In the genomic region with DNA sequence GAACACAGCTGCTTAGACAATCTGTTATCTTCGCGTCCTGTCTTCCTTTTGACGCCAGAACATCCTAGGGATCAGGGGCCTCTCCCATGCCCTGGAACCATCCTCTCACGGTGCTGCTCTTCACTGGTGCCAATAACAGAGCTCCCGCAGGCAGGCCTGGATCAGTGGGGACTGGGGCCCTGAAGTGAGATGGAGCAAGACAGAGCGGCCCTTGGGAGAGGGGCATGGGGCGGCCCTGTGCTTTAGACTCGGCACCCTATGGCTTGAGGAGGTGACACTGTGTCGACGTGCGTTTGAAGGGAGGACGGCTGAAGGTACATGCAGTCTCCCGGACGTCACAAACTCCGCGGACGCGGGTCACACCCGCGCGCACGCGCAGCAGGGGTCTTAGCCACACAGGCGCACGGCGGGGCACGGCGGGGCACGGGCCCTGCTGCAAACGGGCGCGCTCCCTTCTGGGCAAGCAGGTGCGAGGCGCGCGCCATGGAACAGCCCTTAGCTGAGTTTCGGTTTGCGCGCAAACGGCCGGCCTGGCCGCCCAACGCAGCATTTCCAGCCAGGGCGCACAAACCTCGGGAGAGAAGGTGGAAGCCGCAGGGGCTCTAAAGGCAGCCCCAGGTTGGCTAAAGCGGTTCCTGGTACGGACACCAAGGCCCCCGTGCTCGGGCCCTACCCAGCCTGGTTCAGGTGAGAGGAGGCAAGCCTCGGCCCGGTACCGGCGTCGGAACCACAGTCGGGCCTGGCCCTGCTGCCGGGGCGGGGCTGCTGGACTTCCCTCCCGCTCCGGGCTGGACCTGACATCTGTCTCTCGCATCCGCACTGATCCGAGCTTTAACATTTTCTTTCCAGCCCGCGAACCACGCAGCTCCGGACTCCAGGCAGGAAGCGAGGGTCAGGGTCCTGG, we compare ENCODE assay signal across 8 cellular contexts. TPM values are rescaled to one million over a fixed set of nuclear protein-coding genes. Genes with fewer than 3 reads are reported as not detected.
DNase-seq lines count a peak whose midpoint lies in the region; ATAC-seq and TF ChIP-seq lines count a peak whose summit lies in the region.

No MANE protein-coding gene starts in this region.

- no peak overlapping the region for H3K9ac ChIP-seq in BLaER1 treated with 17β-estradiol and CSF1 and Interleukin-3, amounts not matched to agents 10 nM and 100 nM

- DNase-seq in HFFc6: no peak
- DNase-seq in activated naive CD8-positive, alpha-beta T cell treated with anti-CD3 and anti-CD28 coated beads for 36 hours: peak; percentile 52
- peak; percentile 66 for DNase-seq in left kidney (ENCODE audit: low read depth, low spot score)
- peak in 1 of 2 donors; percentile 86 for DNase-seq in upper lobe of left lung
- no peak for DNase-seq in NOMO-1 treated with DMSO at 0.1 percent for 48 hours (lab: John Stamatoyannopoulos, UW; ENCODE audit: unreplicated experiment)
- DNase-seq in HCEC 1CT: no peak
- DNase-seq in PC-9: no peak

- CTCF ChIA-PET in PC-9 (lab: Charles Lee): no interaction called here

- peaks cover 26% of the 10 kb centered on the region for H3K27me3 Mint-ChIP-seq in HFFc6 (ENCODE audit: insufficient read depth)
- H3K27me3 Mint-ChIP-seq in activated naive CD8-positive, alpha-beta T cell treated with anti-CD3 and anti-CD28 coated beads for 36 hours: peaks cover 65% of the 10 kb centered on the region

- BruUV-seq in PC-9 (replicated peaks; lab: Mats Ljungman, UMichigan): no TSS peak

- H3K27ac ChIP-seq in BLaER1 treated with 17β-estradiol and CSF1 and Interleukin-3, amounts not matched to agents 10 nM and 100 nM: no peak overlapping the region
- no peak overlapping the region for H3K27ac ChIP-seq in upper lobe of left lung
- H3K27ac ChIP-seq in PC-9: no peak overlapping the region

- no peak for TF ChIP-seq EP300 in upper lobe of left lung (IDR thresholded peaks at IDR 0.05)

- H3K27ac Mint-ChIP-seq in HFFc6: no peak overlapping the region
- H3K27ac Mint-ChIP-seq in activated naive CD8-positive, alpha-beta T cell treated with anti-CD3 and anti-CD28 coated beads for 36 hours: no peak overlapping the region

- H2AFZ ChIP-seq in PC-9: no peak overlapping the region

- H3K9me3 Mint-ChIP-seq in HFFc6: no peaks in the 10 kb centered on the region
- H3K9me3 Mint-ChIP-seq in activated naive CD8-positive, alpha-beta T cell treated with anti-CD3 and anti-CD28 coated beads for 36 hours: no peaks in the 10 kb centered on the region

- WGBS in upper lobe of left lung, 2 donors: 2 to 4% methylated on average over 15 to 41 of the region's 68 CpGs

- no peaks in the 10 kb centered on the region for H3K36me3 Mint-ChIP-seq in HFFc6 (ENCODE audit: low read depth)
- no peaks in the 10 kb centered on the region for H3K36me3 Mint-ChIP-seq in activated naive CD8-positive, alpha-beta T cell treated with anti-CD3 and anti-CD28 coated beads for 36 hours

- peak overlapping the region in 4 of 10 experiments; percentile 9 to 35 (median 20); a peak in 3 of 20 replicates for H3K4me3 ChIP-seq in BLaER1 treated with 17β-estradiol and CSF1 and Interleukin-3, amounts not matched to agents 10 nM and 100 nM
- H3K4me3 ChIP-seq in upper lobe of left lung: peak overlapping the region; percentile 14 to 43 (median 36)
- no peak overlapping the region for H3K4me3 ChIP-seq in PC-9

- peaks cover 21 to 29% (median 26%) of the 10 kb centered on the region in 11 experiments for H3K9me3 ChIP-seq in BLaER1 treated with 17β-estradiol and CSF1 and Interleukin-3, amounts not matched to agents 10 nM and 100 nM (replicated peaks in 1 of 11)
- H3K9me3 ChIP-seq in upper lobe of left lung: no peaks in the 10 kb centered on the region
- no peaks in the 10 kb centered on the region for H3K9me3 ChIP-seq in PC-9 (ENCODE audit: insufficient read depth, low read depth)

- H3K4me2 ChIP-seq in BLaER1 treated with 17β-estradiol and CSF1 and Interleukin-3, amounts not matched to agents 10 nM and 100 nM: peak overlapping the region in 7 of 11 experiments; percentile 6 to 41 (median 26); a peak in 6 of 22 replicates
- H3K4me2 ChIP-seq in PC-9: no peak overlapping the region

- TF ChIP-seq CTCF in HFFc6 (IDR thresholded peaks at IDR 0.05) (no peak), upper lobe of left lung (IDR thresholded peaks at IDR 0.05) (no peak), PC-9 (conservative IDR thresholded peaks at IDR 0.05) (no peak)

- H3F3A ChIP-seq in PC-9 (ENCODE audit: insufficient read depth, low read depth): no peaks in the 10 kb centered on the region

- H3K4me1 Mint-ChIP-seq in HFFc6 (ENCODE audit: low read depth): no peaks in the 10 kb centered on the region
- peaks cover 10% of the 10 kb centered on the region for H3K4me1 Mint-ChIP-seq in activated naive CD8-positive, alpha-beta T cell treated with anti-CD3 and anti-CD28 coated beads for 36 hours

- no peaks in the 10 kb centered on the region for H3K79me2 ChIP-seq in PC-9 (ENCODE audit: low read depth)

- ATAC-seq in upper lobe of left lung (ENCODE audit: low FRiP score in 2 of 2): peak; percentile 4 to 8

- H3K9me2 ChIP-seq in PC-9 (ENCODE audit: insufficient read depth): no peaks in the 10 kb centered on the region

- no peaks in the 10 kb centered on the region for H3K36me3 ChIP-seq in BLaER1 treated with 17β-estradiol and CSF1 and Interleukin-3, amounts not matched to agents 10 nM and 100 nM
- H3K36me3 ChIP-seq in upper lobe of left lung (no peaks in the 10 kb centered on the region), PC-9 (ENCODE audit: low read depth) (no peaks in the 10 kb centered on the region)

- H4K20me1 ChIP-seq in BLaER1 treated with 17β-estradiol and CSF1 and Interleukin-3, amounts not matched to agents 10 nM and 100 nM: peaks cover 0 to 16% (median 0%) of the 10 kb centered on the region in 11 experiments; a peak in 5 of 22 replicates
- H4K20me1 ChIP-seq in PC-9 (ENCODE audit: insufficient read depth): no peaks in the 10 kb centered on the region

- H3K4me3 Mint-ChIP-seq in HFFc6: peak overlapping the region; percentile 36
- peak overlapping the region; percentile 66 for H3K4me3 Mint-ChIP-seq in activated naive CD8-positive, alpha-beta T cell treated with anti-CD3 and anti-CD28 coated beads for 36 hours

- POLR2A ChIA-PET in PC-9 (lab: Charles Lee; ENCODE audit: unreplicated experiment): no interaction called here

- H3K27me3 ChIP-seq in BLaER1 treated with 17β-estradiol and CSF1 and Interleukin-3, amounts not matched to agents 10 nM and 100 nM: peaks cover 53 to 75% (median 66%) of the 10 kb centered on the region in 11 experiments
- peaks cover 0 to 25% (median 9%) of the 10 kb centered on the region in 4 donors for H3K27me3 ChIP-seq in upper lobe of left lung
- 0 out of 2 replicates have a peak, but pooled peaks cover 10% of the 10 kb centered on the region for H3K27me3 ChIP-seq in PC-9 (ENCODE audit: insufficient read depth, low read depth)

- no peak for TF ChIP-seq POLR2A in upper lobe of left lung (IDR thresholded peaks at IDR 0.05)

- intact Hi-C loops in PC-9 (cut with micrococcal nuclease; ENCODE audit: unreplicated experiment): no loop called here

- peaks cover 7 to 17% (median 10%) of the 10 kb centered on the region in 10 experiments; a peak in 18 of 20 replicates for H3K4me1 ChIP-seq in BLaER1 treated with 17β-estradiol and CSF1 and Interleukin-3, amounts not matched to agents 10 nM and 100 nM
- H3K4me1 ChIP-seq in upper lobe of left lung (peaks cover 18 to 27% (median 21%) of the 10 kb centered on the region in 4 donors), PC-9 (replicated peaks; ENCODE audit: insufficient read depth) (no peaks in the 10 kb centered on the region)

RNA-seq across cellular contexts. Expression of a gene that starts 16.5 kb away (rescaled TPM):
- total RNA-seq in HFFc6 (2021; fragmentation: NEBNext Ultra II Directional; extraction: Animal tissue kit (Norgen Biotek cat#: 25700)): not detected
- not detected for total RNA-seq in activated naive CD8-positive, alpha-beta T cell treated with anti-CD3 and anti-CD28 coated beads for 36 hours
- total RNA-seq in upper lobe of left lung (1 to 10 TPM in 1 of 6 donors, under 1 TPM in 1, not detected in 4; 0.27 to 1.9 TPM), PC-9 (2021) (not detected in 2 replicates)

Comparison
In these comparisons a context has a peak if more than half of its experiments do, and no peak if none do; other contexts are left out.
1. DNase-seq: peak in activated naive CD8-positive, alpha-beta T cell treated with anti-CD3 and anti-CD28 coated beads for 36 hours (single experiment) and left kidney (single experiment); none in HFFc6 (single experiment), NOMO-1 treated with DMSO at 0.1 percent for 48 hours (single experiment), HCEC 1CT (single experiment) and PC-9 (0 of 2).